ENCODE assay signal across 11 cellular contexts in genomic region chr20:19756756-19757486, GRCh38. TPM values are rescaled to one million over a fixed set of nuclear protein-coding genes. Genes with fewer than 3 reads are reported as not detected.
DNase-seq lines count a peak whose midpoint lies in the region; ATAC-seq and TF ChIP-seq lines count a peak whose summit lies in the region.
"Had no signal": no experiment of that assay in that cellular context is flagged by ENCODE, and none has a peak within 500 bp of the region (broad histone marks: within the 10 kb centered on the region; RNA-seq: fewer than 3 reads in every experiment).

No MANE protein-coding gene starts in this region.

- ATAC-seq in activated CD4-positive, alpha-beta T cell treated with anti-CD3 and anti-CD28 coated beads for 36 hours, result no peak
- no peak for ATAC-seq in CD8-positive, alpha-beta T cell
- ATAC-seq in activated T-cell treated with anti-CD3 and anti-CD28 coated beads, Interleukin-2, amount 50 U/mL, for 4 hours, result no peak

- no peaks in the 10 kb centered on the region for H3K27me3 ChIP-seq in muscle layer of colon (ENCODE audit: control insufficient read depth in 1 of 2, insufficient read depth in 2 of 2, low read length in 2 of 2)
- H3K27me3 ChIP-seq in CD8-positive, alpha-beta T cell (ENCODE audit: insufficient read depth, low read length), result no peaks in the 10 kb centered on the region

- H3K9me3 Mint-ChIP-seq in activated CD4-positive, alpha-beta T cell treated with anti-CD3 and anti-CD28 coated beads for 36 hours (ENCODE audit: low read depth), result no peaks in the 10 kb centered on the region
- H3K9me3 Mint-ChIP-seq in CD8-positive, alpha-beta T cell, result no peaks in the 10 kb centered on the region
- H3K9me3 Mint-ChIP-seq in activated T-cell treated with anti-CD3 and anti-CD28 coated beads, Interleukin-2, amount 50 U/mL, for 4 hours, result no peaks in the 10 kb centered on the region

- H3K36me3 ChIP-seq in muscle layer of colon (ENCODE audit: insufficient read depth, low read length), result no peaks in the 10 kb centered on the region
- H3K36me3 ChIP-seq in CD8-positive, alpha-beta T cell (ENCODE audit: insufficient read depth, low read length), result no peaks in the 10 kb centered on the region

- H3K4me1 Mint-ChIP-seq in activated CD4-positive, alpha-beta T cell treated with anti-CD3 and anti-CD28 coated beads for 36 hours, result peaks cover 3% of the 10 kb centered on the region
- H3K4me1 Mint-ChIP-seq in CD8-positive, alpha-beta T cell (ENCODE audit: low read depth), result no peaks in the 10 kb centered on the region
- no peaks in the 10 kb centered on the region for H3K4me1 Mint-ChIP-seq in activated T-cell treated with anti-CD3 and anti-CD28 coated beads, Interleukin-2, amount 50 U/mL, for 4 hours (ENCODE audit: low read depth)

- H3K4me3 Mint-ChIP-seq in activated CD4-positive, alpha-beta T cell treated with anti-CD3 and anti-CD28 coated beads for 36 hours, result no peak overlapping the region
- no peak overlapping the region for H3K4me3 Mint-ChIP-seq in CD8-positive, alpha-beta T cell
- no peak overlapping the region for H3K4me3 Mint-ChIP-seq in activated T-cell treated with anti-CD3 and anti-CD28 coated beads, Interleukin-2, amount 50 U/mL, for 4 hours

- TF ChIP-seq CTCF in 22Rv1 (IDR thresholded peaks at IDR 0.05) (no peak), coronary artery (IDR thresholded peaks at IDR 0.05) (no peak)
- no peak for TF ChIP-seq CTCF in CD8-positive, alpha-beta T cell (IDR thresholded peaks at IDR 0.05)

- CTCF ChIA-PET in activated CD4-positive, alpha-beta T cell treated with anti-CD3 and anti-CD28 coated beads for 36 hours (lab: Charles Lee), result interaction anchor here (0.6 kb wide), 1 partner anchor 13 kb away, joined by 4 read pairs; no protein-coding TSS in a partner anchor
- CTCF ChIA-PET in CD8-positive, alpha-beta T cell (lab: Charles Lee), result no interaction called here

- POLR2A ChIA-PET in activated CD4-positive, alpha-beta T cell treated with anti-CD3 and anti-CD28 coated beads for 36 hours (lab: Charles Lee), result no interaction called here
- POLR2A ChIA-PET in CD8-positive, alpha-beta T cell (lab: Charles Lee), result no interaction called here

- no peaks in the 10 kb centered on the region for H3K36me3 Mint-ChIP-seq in activated CD4-positive, alpha-beta T cell treated with anti-CD3 and anti-CD28 coated beads for 36 hours (ENCODE audit: low read depth)
- H3K36me3 Mint-ChIP-seq in CD8-positive, alpha-beta T cell, result no peaks in the 10 kb centered on the region
- H3K36me3 Mint-ChIP-seq in activated T-cell treated with anti-CD3 and anti-CD28 coated beads, Interleukin-2, amount 50 U/mL, for 4 hours (ENCODE audit: insufficient read depth), result no peaks in the 10 kb centered on the region

- H3K27ac ChIP-seq in 22Rv1 (peak overlapping the region; percentile 20; the same call in 1 of the 2 replicates), coronary artery (peak overlapping the region; percentile 92 to 97), muscle layer of colon (ENCODE audit: low read depth, low read length) (peak overlapping the region; percentile 80)
- H3K27ac ChIP-seq in CD8-positive, alpha-beta T cell (ENCODE audit: low read depth, low read length), result no peak overlapping the region

- H3K4me1 ChIP-seq in muscle layer of colon (ENCODE audit: insufficient read depth, low read length), result peaks cover 16% of the 10 kb centered on the region
- no peaks in the 10 kb centered on the region for H3K4me1 ChIP-seq in CD8-positive, alpha-beta T cell (ENCODE audit: insufficient read depth, low read length)

- no peak overlapping the region for H3K27ac Mint-ChIP-seq in activated CD4-positive, alpha-beta T cell treated with anti-CD3 and anti-CD28 coated beads for 36 hours
- H3K27ac Mint-ChIP-seq in CD8-positive, alpha-beta T cell, result no peak overlapping the region

- H3K9me3 ChIP-seq in muscle layer of colon (ENCODE audit: low read length), result no peaks in the 10 kb centered on the region
- H3K9me3 ChIP-seq in CD8-positive, alpha-beta T cell (ENCODE audit: low read length), result no peaks in the 10 kb centered on the region

- intact Hi-C loops in activated CD4-positive, alpha-beta T cell treated with anti-CD3 and anti-CD28 coated beads for 36 hours (cut with DNase I, micrococcal nuclease), result no loop called here
- intact Hi-C loops in CD8-positive, alpha-beta T cell (cut with DNase I, micrococcal nuclease), result no loop called here

- H3K9ac ChIP-seq in muscle layer of colon (ENCODE audit: low read length), result peak overlapping the region; percentile 89

- peak overlapping the region; percentile 79 for H3K4me3 ChIP-seq in coronary artery
- peak overlapping the region; percentile 45 to 84 for H3K4me3 ChIP-seq in muscle layer of colon (ENCODE audit: low read depth in 1 of 2, low read length in 2 of 2)
- no peak overlapping the region for H3K4me3 ChIP-seq in CD8-positive, alpha-beta T cell (ENCODE audit: low read depth, low read length)

- H3K27me3 Mint-ChIP-seq in activated CD4-positive, alpha-beta T cell treated with anti-CD3 and anti-CD28 coated beads for 36 hours, result peaks cover 32% of the 10 kb centered on the region
- peaks cover 32% of the 10 kb centered on the region for H3K27me3 Mint-ChIP-seq in CD8-positive, alpha-beta T cell (ENCODE audit: low read depth)
- H3K27me3 Mint-ChIP-seq in activated T-cell treated with anti-CD3 and anti-CD28 coated beads, Interleukin-2, amount 50 U/mL, for 4 hours (ENCODE audit: low read depth), result peaks cover 37% of the 10 kb centered on the region

- DNase-seq in NCI-H1105 treated with DMSO at 0.1 percent for 48 hours (lab: John Stamatoyannopoulos, UW) (peak; percentile 48), coronary artery (ENCODE audit: low spot score) (peak; percentile 53), SW480 (ENCODE audit: low spot score) (no peak)
- DNase-seq in activated CD4-positive, alpha-beta T cell treated with anti-CD3 and anti-CD28 coated beads for 36 hours, result no peak
- DNase-seq in CD8-positive, alpha-beta T cell, result no peak
- DNase-seq in activated T-cell treated with anti-CD3 and anti-CD28 coated beads, Interleukin-2, amount 50 U/mL, for 4 hours, result no peak
- DNase-seq: activated T-cell treated with anti-CD3 and anti-CD28 coated beads for 4 hours; DND-41; stimulated activated CD4-positive, alpha-beta T cell treated with anti-CD3 and anti-CD28 coated beads, Interleukin-1b, Interleukin-23, amount 100 ng/mL, for 48 hours had no signal

RNA-seq across cellular contexts. Expression of gene RIN2, which starts 1.1 kb away (rescaled TPM):
- not detected for total RNA-seq in activated CD4-positive, alpha-beta T cell treated with anti-CD3 and anti-CD28 coated beads for 36 hours
- total RNA-seq in CD8-positive, alpha-beta T cell, result not detected
- total RNA-seq in activated T-cell treated with anti-CD3 and anti-CD28 coated beads, Interleukin-2, amount 50 U/mL, for 4 hours, result under 1 TPM in 2 of 3 donors, not detected in 1; 0.08 to 0.24 TPM

Comparison
In these comparisons a context has a peak if more than half of its experiments do, and no peak if none do; other contexts are left out.
1. DNase-seq: peak in NCI-H1105 treated with DMSO at 0.1 percent for 48 hours (single experiment) and coronary artery (single experiment); none in activated CD4-positive, alpha-beta T cell treated with anti-CD3 and anti-CD28 coated beads for 36 hours (single experiment), SW480 (single experiment), CD8-positive, alpha-beta T cell (0 of 7) and activated T-cell treated with anti-CD3 and anti-CD28 coated beads, Interleukin-2, amount 50 U/mL, for 4 hours (single experiment).